In genomic region chr12:109276160-109276559, GRCh38 we compare ENCODE assay signal across 26 cellular contexts. TPM values are rescaled to one million over a fixed set of nuclear protein-coding genes. Genes with fewer than 3 reads are reported as not detected.
"Had no signal": no experiment of that assay in that cellular context is flagged by ENCODE, and none has a peak within 500 bp of the region (broad histone marks: within the 10 kb centered on the region; RNA-seq: fewer than 3 reads in every experiment).

No MANE protein-coding gene starts in this region.

- H3K36me3 ChIP-seq: SJSA1 had no signal

- FAIRE-seq: HTR-8/SVneo, RCC 7860 had no signal

- H3K9me3 ChIP-seq: SJSA1 had no signal

- DNase-seq: Karpas-422, KG1, MM.1S, NCI-H1048, NCI-H1105, NCI-H1417, NCI-H1436 treated with DMSO at 0.1 percent for 48 hours, NCI-H1694, NCI-H187 treated with DMSO at 0.1 percent for 48 hours, NCI-H2029 treated with DMSO at 0.1 percent for 48 hours, NCI-H2171, NCI-H226, NCI-H446, NCI-H510A, NCI-H524 treated with DMSO at 0.1 percent for 48 hours, NCI-H69, NCI-H774, Right ventricle myocardium superior, RPMI8226, SIG-M5 had no signal

- H3K4me1 ChIP-seq: SJSA1 had no signal

- H3K27me3 ChIP-seq: SJSA1 had no signal

- H3K27ac ChIP-seq: HL-60, SJSA1, SK-N-MC had no signal

- H3K4me3 ChIP-seq: SJSA1, SK-N-MC had no signal

RNA-seq across cellular contexts. Expression of gene FOXN4, which starts 32.9 kb away (rescaled TPM):
- total RNA-seq: M059J, Right ventricle myocardium superior, SJSA1 had no signal
